Comparison of ENCODE assay signal across 1 cellular context in genomic region chr11:46593550-46594382, GRCh38.
TF ChIP-seq lines count a peak whose summit lies in the region.

Gene AMBRA1, minus strand, starts transcription at chr11:46594023. Its CDS starts 45,643 bp downstream, at chr11:46548380.

TF ChIP-seq in HepG2, 621 proteins besides CTCF, POLR2A, EP300 and RAD21 (continued from another document and continues in another):
- TF ChIP-seq, protein P1, sequence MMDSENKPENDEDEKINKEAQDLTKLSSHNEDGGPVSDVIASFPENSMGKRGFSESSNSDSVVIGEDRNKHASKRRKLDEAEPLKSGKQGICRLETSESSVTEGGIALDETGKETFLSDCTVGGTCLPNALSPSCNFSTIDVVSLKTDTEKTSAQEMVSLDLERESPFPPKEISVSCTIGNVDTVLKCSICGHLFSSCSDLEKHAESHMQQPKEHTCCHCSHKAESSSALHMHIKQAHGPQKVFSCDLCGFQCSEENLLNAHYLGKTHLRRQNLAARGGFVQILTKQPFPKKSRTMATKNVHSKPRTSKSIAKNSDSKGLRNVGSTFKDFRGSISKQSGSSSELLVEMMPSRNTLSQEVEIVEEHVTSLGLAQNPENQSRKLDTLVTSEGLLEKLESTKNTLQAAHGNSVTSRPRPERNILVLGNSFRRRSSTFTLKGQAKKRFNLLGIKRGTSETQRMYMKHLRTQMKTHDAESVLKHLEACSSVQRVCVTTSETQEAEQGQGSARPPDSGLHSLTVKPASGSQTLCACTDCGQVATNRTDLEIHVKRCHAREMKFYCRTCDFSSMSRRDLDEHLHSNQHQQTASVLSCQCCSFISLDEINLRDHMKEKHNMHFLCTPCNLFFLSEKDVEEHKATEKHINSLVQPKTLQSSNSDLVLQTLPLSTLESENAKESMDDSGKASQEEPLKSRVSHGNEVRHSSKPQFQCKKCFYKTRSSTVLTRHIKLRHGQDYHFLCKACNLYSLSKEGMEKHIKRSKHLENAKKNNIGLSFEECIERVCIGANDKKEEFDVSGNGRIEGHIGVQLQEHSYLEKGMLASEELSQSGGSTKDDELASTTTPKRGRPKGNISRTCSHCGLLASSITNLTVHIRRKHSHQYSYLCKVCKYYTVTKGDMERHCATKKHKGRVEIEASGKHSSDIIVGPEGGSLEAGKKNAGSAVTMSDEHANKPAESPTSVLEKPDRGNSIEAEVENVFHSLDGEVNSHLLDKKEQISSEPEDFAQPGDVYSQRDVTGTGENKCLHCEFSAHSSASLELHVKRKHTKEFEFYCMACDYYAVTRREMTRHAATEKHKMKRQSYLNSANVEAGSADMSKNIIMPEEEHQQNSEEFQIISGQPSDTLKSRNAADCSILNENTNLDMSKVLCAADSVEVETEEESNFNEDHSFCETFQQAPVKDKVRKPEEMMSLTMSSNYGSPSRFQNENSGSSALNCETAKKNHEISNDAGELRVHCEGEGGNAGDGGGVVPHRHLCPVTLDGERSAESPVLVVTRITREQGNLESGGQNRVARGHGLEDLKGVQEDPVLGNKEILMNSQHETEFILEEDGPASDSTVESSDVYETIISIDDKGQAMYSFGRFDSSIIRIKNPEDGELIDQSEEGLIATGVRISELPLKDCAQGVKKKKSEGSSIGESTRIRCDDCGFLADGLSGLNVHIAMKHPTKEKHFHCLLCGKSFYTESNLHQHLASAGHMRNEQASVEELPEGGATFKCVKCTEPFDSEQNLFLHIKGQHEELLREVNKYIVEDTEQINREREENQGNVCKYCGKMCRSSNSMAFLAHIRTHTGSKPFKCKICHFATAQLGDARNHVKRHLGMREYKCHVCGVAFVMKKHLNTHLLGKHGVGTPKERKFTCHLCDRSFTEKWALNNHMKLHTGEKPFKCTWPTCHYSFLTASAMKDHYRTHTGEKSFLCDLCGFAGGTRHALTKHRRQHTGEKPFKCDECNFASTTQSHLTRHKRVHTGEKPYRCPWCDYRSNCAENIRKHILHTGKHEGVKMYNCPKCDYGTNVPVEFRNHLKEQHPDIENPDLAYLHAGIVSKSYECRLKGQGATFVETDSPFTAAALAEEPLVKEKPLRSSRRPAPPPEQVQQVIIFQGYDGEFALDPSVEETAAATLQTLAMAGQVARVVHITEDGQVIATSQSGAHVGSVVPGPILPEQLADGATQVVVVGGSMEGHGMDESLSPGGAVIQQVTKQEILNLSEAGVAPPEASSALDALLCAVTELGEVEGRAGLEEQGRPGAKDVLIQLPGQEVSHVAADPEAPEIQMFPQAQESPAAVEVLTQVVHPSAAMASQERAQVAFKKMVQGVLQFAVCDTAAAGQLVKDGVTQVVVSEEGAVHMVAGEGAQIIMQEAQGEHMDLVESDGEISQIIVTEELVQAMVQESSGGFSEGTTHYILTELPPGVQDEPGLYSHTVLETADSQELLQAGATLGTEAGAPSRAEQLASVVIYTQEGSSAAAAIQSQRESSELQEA (CRISPR knock-in tag; IDR thresholded peaks at IDR 0.05; ENCODE audit: not compliant biosample characterization): peak; percentile 51
- no peak for TF ChIP-seq SP1 (IDR thresholded peaks at IDR 0.05)
- TF ChIP-seq SP1 (CRISPR knock-in tag; IDR thresholded peaks at IDR 0.05): peak; percentile 47; the same call in 1 of the 2 replicates
- peak; percentile 82 for TF ChIP-seq ELF3 (CRISPR knock-in tag; IDR thresholded peaks at IDR 0.05)
- TF ChIP-seq, protein P2, sequence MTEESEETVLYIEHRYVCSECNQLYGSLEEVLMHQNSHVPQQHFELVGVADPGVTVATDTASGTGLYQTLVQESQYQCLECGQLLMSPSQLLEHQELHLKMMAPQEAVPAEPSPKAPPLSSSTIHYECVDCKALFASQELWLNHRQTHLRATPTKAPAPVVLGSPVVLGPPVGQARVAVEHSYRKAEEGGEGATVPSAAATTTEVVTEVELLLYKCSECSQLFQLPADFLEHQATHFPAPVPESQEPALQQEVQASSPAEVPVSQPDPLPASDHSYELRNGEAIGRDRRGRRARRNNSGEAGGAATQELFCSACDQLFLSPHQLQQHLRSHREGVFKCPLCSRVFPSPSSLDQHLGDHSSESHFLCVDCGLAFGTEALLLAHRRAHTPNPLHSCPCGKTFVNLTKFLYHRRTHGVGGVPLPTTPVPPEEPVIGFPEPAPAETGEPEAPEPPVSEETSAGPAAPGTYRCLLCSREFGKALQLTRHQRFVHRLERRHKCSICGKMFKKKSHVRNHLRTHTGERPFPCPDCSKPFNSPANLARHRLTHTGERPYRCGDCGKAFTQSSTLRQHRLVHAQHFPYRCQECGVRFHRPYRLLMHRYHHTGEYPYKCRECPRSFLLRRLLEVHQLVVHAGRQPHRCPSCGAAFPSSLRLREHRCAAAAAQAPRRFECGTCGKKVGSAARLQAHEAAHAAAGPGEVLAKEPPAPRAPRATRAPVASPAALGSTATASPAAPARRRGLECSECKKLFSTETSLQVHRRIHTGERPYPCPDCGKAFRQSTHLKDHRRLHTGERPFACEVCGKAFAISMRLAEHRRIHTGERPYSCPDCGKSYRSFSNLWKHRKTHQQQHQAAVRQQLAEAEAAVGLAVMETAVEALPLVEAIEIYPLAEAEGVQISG (CRISPR knock-in tag; IDR thresholded peaks at IDR 0.05): peak; percentile 83
- TF ChIP-seq ZMYM2 (CRISPR knock-in tag; IDR thresholded peaks at IDR 0.05): no peak
- TF ChIP-seq, protein P3, sequence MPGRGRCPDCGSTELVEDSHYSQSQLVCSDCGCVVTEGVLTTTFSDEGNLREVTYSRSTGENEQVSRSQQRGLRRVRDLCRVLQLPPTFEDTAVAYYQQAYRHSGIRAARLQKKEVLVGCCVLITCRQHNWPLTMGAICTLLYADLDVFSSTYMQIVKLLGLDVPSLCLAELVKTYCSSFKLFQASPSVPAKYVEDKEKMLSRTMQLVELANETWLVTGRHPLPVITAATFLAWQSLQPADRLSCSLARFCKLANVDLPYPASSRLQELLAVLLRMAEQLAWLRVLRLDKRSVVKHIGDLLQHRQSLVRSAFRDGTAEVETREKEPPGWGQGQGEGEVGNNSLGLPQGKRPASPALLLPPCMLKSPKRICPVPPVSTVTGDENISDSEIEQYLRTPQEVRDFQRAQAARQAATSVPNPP (CRISPR knock-in tag; IDR thresholded peaks at IDR 0.05): no peak
- TF ChIP-seq SMC3 (IDR thresholded peaks at IDR 0.05; ENCODE audit: low read length): peak; percentile 22
- TF ChIP-seq, protein P4, sequence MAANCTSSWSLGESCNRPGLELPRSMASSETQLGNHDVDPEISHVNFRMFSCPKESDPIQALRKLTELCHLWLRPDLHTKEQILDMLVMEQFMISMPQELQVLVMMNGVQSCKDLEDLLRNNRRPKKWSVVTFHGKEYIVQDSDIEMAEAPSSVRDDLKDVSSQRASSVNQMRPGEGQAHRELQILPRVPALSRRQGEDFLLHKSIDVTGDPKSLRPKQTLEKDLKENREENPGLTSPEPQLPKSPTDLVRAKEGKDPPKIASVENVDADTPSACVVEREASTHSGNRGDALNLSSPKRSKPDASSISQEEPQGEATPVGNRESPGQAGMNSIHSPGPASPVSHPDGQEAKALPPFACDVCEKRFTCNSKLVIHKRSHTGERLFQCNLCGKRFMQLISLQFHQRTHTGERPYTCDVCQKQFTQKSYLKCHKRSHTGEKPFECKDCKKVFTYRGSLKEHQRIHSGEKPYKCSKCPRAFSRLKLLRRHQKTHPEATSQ (CRISPR knock-in tag; IDR thresholded peaks at IDR 0.05; ENCODE audit: borderline replicate concordance): no peak
- TF ChIP-seq ZGPAT (CRISPR knock-in tag; IDR thresholded peaks at IDR 0.05): peak; percentile 88
- no peak for TF ChIP-seq ZXDC (CRISPR knock-in tag; IDR thresholded peaks at IDR 0.05)
- peak; percentile 45 for TF ChIP-seq ZNF143 (CRISPR knock-in tag; IDR thresholded peaks at IDR 0.05)
- TF ChIP-seq YEATS4 (CRISPR knock-in tag; IDR thresholded peaks at IDR 0.05; ENCODE audit: borderline replicate concordance): peak; percentile 76
- TF ChIP-seq GATAD2A (CRISPR knock-in tag; IDR thresholded peaks at IDR 0.05): peak; percentile 77
- TF ChIP-seq ZNF550 (CRISPR knock-in tag; IDR thresholded peaks at IDR 0.05; ENCODE audit: borderline replicate concordance): 0 out of 2 replicates have a peak, but pooled peaks have one; percentile 64
- no peak; the same call in 1 of the 2 replicates for TF ChIP-seq ZSCAN29 (CRISPR knock-in tag; conservative IDR thresholded peaks at IDR 0.05)
- TF ChIP-seq, protein P5, sequence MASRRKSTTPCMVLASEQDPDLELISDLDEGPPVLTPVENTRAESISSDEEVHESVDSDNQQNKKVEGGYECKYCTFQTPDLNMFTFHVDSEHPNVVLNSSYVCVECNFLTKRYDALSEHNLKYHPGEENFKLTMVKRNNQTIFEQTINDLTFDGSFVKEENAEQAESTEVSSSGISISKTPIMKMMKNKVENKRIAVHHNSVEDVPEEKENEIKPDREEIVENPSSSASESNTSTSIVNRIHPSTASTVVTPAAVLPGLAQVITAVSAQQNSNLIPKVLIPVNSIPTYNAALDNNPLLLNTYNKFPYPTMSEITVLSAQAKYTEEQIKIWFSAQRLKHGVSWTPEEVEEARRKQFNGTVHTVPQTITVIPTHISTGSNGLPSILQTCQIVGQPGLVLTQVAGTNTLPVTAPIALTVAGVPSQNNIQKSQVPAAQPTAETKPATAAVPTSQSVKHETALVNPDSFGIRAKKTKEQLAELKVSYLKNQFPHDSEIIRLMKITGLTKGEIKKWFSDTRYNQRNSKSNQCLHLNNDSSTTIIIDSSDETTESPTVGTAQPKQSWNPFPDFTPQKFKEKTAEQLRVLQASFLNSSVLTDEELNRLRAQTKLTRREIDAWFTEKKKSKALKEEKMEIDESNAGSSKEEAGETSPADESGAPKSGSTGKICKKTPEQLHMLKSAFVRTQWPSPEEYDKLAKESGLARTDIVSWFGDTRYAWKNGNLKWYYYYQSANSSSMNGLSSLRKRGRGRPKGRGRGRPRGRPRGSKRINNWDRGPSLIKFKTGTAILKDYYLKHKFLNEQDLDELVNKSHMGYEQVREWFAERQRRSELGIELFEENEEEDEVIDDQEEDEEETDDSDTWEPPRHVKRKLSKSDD (CRISPR knock-in tag; IDR thresholded peaks at IDR 0.05; ENCODE audit: low read depth): no peak
- peak; percentile 56; the same call in 1 of the 2 replicates for TF ChIP-seq ZNF776 (CRISPR knock-in tag; IDR thresholded peaks at IDR 0.05)
- no peak for TF ChIP-seq REXO4 (CRISPR knock-in tag; IDR thresholded peaks at IDR 0.05; ENCODE audit: borderline replicate concordance)
- peak; percentile 9 to 38; a peak in 3 of 4 replicates for TF ChIP-seq MAFK (conservative IDR thresholded peaks at IDR 0.05 in 1 of 2, IDR thresholded peaks at IDR 0.05 in 1 of 2; ENCODE audit: low read length in 2 of 2)
- peak; percentile 96 for TF ChIP-seq KMT2A (CRISPR knock-in tag; IDR thresholded peaks at IDR 0.05)
- peak; percentile 84 for TF ChIP-seq ZNF883 (CRISPR knock-in tag; IDR thresholded peaks at IDR 0.05; ENCODE audit: not compliant biosample characterization)
- TF ChIP-seq ZNF207 (IDR thresholded peaks at IDR 0.05; ENCODE audit: borderline replicate concordance): no peak
- no peak for TF ChIP-seq HNRNPUL1 (IDR thresholded peaks at IDR 0.05; ENCODE audit: low read depth, low read length)
- TF ChIP-seq ZNF567 (CRISPR knock-in tag; IDR thresholded peaks at IDR 0.05; ENCODE audit: borderline replicate concordance): no peak
- TF ChIP-seq ZNF138 (CRISPR knock-in tag; IDR thresholded peaks at IDR 0.05; ENCODE audit: low read depth): peak; percentile 26; the same call in 1 of the 2 replicates
- no peak for TF ChIP-seq U2AF2 (IDR thresholded peaks at IDR 0.05; ENCODE audit: low read depth, low read length)
- no peak; the same call in 1 of the 2 replicates for TF ChIP-seq CREB3 (CRISPR knock-in tag; IDR thresholded peaks at IDR 0.05)
- TF ChIP-seq ZNF572 (CRISPR knock-in tag; IDR thresholded peaks at IDR 0.05): no peak
- no peak for TF ChIP-seq SSRP1 (CRISPR knock-in tag; IDR thresholded peaks at IDR 0.05)
- no peak for TF ChIP-seq NFE2 (CRISPR knock-in tag; IDR thresholded peaks at IDR 0.05)
- no peak for TF ChIP-seq ZNF678 (CRISPR knock-in tag; IDR thresholded peaks at IDR 0.05)
- TF ChIP-seq ZNF558 (CRISPR knock-in tag; IDR thresholded peaks at IDR 0.05; ENCODE audit: borderline replicate concordance): no peak; the same call in 1 of the 2 replicates
- TF ChIP-seq, protein P6, sequence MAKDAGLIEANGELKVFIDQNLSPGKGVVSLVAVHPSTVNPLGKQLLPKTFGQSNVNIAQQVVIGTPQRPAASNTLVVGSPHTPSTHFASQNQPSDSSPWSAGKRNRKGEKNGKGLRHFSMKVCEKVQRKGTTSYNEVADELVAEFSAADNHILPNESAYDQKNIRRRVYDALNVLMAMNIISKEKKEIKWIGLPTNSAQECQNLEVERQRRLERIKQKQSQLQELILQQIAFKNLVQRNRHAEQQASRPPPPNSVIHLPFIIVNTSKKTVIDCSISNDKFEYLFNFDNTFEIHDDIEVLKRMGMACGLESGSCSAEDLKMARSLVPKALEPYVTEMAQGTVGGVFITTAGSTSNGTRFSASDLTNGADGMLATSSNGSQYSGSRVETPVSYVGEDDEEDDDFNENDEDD (CRISPR knock-in tag; IDR thresholded peaks at IDR 0.05; ENCODE audit: borderline replicate concordance): no peak
- TF ChIP-seq JUNB (CRISPR knock-in tag; IDR thresholded peaks at IDR 0.05; ENCODE audit: borderline replicate concordance): no peak
- peak; percentile 95 for TF ChIP-seq SMAD3 (CRISPR knock-in tag; IDR thresholded peaks at IDR 0.05)
- no peak for TF ChIP-seq RCOR2 (CRISPR knock-in tag; IDR thresholded peaks at IDR 0.05)
